ENCODE assay signal across 21 cellular contexts in the genomic region with DNA sequence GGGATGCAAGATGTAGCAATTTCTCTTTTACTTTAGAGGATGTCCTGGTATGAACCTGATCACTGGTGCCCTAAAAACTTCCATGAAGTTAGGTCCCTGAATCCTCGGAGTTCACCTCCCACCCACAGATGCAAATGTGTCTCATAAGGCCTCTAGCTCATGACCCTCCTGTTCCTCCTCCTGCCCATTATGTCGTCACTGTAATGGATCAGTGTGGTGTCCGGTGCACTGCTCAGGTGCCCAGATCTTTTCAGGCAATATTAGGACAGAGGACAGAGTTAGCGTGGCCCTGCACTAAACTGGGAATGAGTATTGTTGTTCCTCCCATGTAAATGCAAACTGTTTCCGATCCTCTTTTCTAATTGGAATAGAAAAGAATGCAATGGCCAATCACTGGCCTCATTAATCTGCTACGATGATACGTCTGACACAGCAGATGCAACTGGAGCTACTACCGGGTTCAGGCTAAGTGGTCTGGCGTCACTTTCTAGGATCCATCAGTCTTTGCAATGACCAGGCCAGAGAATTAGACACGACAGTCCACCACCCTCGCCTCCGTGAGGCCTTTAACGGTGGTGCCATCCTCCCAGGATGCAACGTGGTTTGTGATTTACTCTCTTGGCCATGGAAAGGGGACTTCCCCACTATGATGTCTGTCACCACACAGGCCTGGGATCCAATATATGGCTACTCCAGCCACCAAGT. TPM values are rescaled to one million over a fixed set of nuclear protein-coding genes. Genes with fewer than 3 reads are reported as not detected.
DNase-seq lines count a peak whose midpoint lies in the region; ATAC-seq and TF ChIP-seq lines count a peak whose summit lies in the region.
"Had no signal": no experiment of that assay in that cellular context is flagged by ENCODE, and none has a peak within 500 bp of the region (broad histone marks: within the 10 kb centered on the region; RNA-seq: fewer than 3 reads in every experiment).

No MANE protein-coding gene starts in this region.

- H3K4me1 ChIP-seq in mesenchymal stem cell (ENCODE audit: control insufficient read depth, insufficient read depth, low read depth, low read length) (peaks cover 18% of the 10 kb centered on the region), smooth muscle cell (ENCODE audit: low read depth) (peaks cover 4% of the 10 kb centered on the region)

- peak; percentile 9 for DNase-seq in D341Med (ENCODE audit: low spot score)
- peak; percentile 1 for DNase-seq in RPMI8226
- DNase-seq in mesenchymal stem cell: no peak
- no peak for DNase-seq in smooth muscle cell (lab: John Stamatoyannopoulos, UW; ENCODE audit: unreplicated experiment)
- DNase-seq in activated naive CD8-positive, alpha-beta T cell treated with anti-CD3 and anti-CD28 coated beads for 36 hours: no peak
- no peak for DNase-seq in activated gamma-delta T cell treated with Interleukin-2 at 50 U/mL for 16 hours
- no peak for DNase-seq in NCI-H2107 treated with DMSO at 0.1 percent for 48 hours (lab: John Stamatoyannopoulos, UW; ENCODE audit: unreplicated experiment)
- DNase-seq: activated CD4-positive, alpha-beta T cell treated with anti-CD3 and anti-CD28 coated beads, Interleukin-2, amount 50 U/mL, for 48 hours; activated T-cell treated with anti-CD3 and anti-CD28 coated beads, Interleukin-2, amount 50 U/mL, for 4 hours; COR-L47; midbrain; NCI-H1105 treated with DMSO at 0.1 percent for 48 hours; retina; stimulated activated CD4-positive, alpha-beta T cell treated with anti-CD3 and anti-CD28 coated beads, Interleukin-15, amount 100 ng/mL, for 24 hours; thyroid gland had no signal

- no peaks in the 10 kb centered on the region for H3K79me1 ChIP-seq in mesenchymal stem cell (replicated peaks; ENCODE audit: low read length, poor library complexity, severe bottlenecking)

- H2BK5ac ChIP-seq in mesenchymal stem cell (ENCODE audit: low read depth, low read length, poor library complexity, severe bottlenecking): no peak overlapping the region

- H3K27ac Mint-ChIP-seq in activated naive CD8-positive, alpha-beta T cell treated with anti-CD3 and anti-CD28 coated beads for 36 hours: no peak overlapping the region
- H3K27ac Mint-ChIP-seq: activated naive CD4-positive, alpha-beta T cell treated with anti-CD3 and anti-CD28 coated beads, Interleukin-2, amount 50 U/mL, for 72 hours had no signal

- peaks cover 2% of the 10 kb centered on the region for H3K36me3 Mint-ChIP-seq in activated naive CD8-positive, alpha-beta T cell treated with anti-CD3 and anti-CD28 coated beads for 36 hours
- H3K36me3 Mint-ChIP-seq: activated naive CD4-positive, alpha-beta T cell treated with anti-CD3 and anti-CD28 coated beads, Interleukin-2, amount 50 U/mL, for 72 hours had no signal

- no peak overlapping the region for H3K23ac ChIP-seq in mesenchymal stem cell (ENCODE audit: low read length in 2 of 2)

- no peak for ATAC-seq in GM18519 (IDR thresholded peaks at IDR 0.05; ENCODE audit: low FRiP score, unreplicated experiment)
- ATAC-seq: activated naive CD4-positive, alpha-beta T cell treated with anti-CD3 and anti-CD28 coated beads, Interleukin-2, amount 50 U/mL, for 72 hours; activated T-cell treated with anti-CD3 and anti-CD28 coated beads, Interleukin-2, amount 50 U/mL, for 4 hours; HCT116; left lung had no signal

- H3K4me2 ChIP-seq in mesenchymal stem cell (ENCODE audit: low read length, poor library complexity, severe bottlenecking) (no peak overlapping the region), smooth muscle cell (no peak overlapping the region)

- no peak overlapping the region for H2BK120ac ChIP-seq in mesenchymal stem cell (ENCODE audit: low read depth, low read length)

- peaks cover 13% of the 10 kb centered on the region for H3F3A ChIP-seq in smooth muscle cell (ENCODE audit: low read depth)

- H2AFZ ChIP-seq in mesenchymal stem cell (ENCODE audit: low read depth, low read length) (no peak overlapping the region), smooth muscle cell (ENCODE audit: low read depth) (no peak overlapping the region)

- H3K14ac ChIP-seq in mesenchymal stem cell (ENCODE audit: low read length in 2 of 2): no peak overlapping the region

- H3K4me3 ChIP-seq in mesenchymal stem cell (ENCODE audit: insufficient read depth in 1 of 2, low read depth in 1 of 2, low read length in 2 of 2) (no peak overlapping the region), smooth muscle cell (no peak overlapping the region)
- H3K4me3 ChIP-seq: left lung, SK-N-MC, thyroid gland had no signal

- no peak for TF ChIP-seq CTCF in smooth muscle cell (IDR thresholded peaks at IDR 0.05; ENCODE audit: borderline replicate concordance, insufficient read depth, poor library complexity, severe bottlenecking)

- H3K27me3 Mint-ChIP-seq in activated naive CD8-positive, alpha-beta T cell treated with anti-CD3 and anti-CD28 coated beads for 36 hours: no peaks in the 10 kb centered on the region

- 82% methylated on average over 14 of the region's 14 CpGs for WGBS in mesenchymal stem cell
- 73% methylated on average over 14 of the region's 14 CpGs for WGBS in smooth muscle cell (ENCODE audit: low lambda C conversion rate)

- peak overlapping the region in 1 of 2 experiments; percentile 53 for H3K4ac ChIP-seq in mesenchymal stem cell (ENCODE audit: low read depth in 1 of 2, low read length in 2 of 2)

- H3K9me3 Mint-ChIP-seq in activated naive CD8-positive, alpha-beta T cell treated with anti-CD3 and anti-CD28 coated beads for 36 hours: peaks cover 4% of the 10 kb centered on the region
- H3K9me3 Mint-ChIP-seq: activated T-cell treated with anti-CD3 and anti-CD28 coated beads, Interleukin-2, amount 50 U/mL, for 4 hours had no signal

- no peak overlapping the region for H3K4me3 Mint-ChIP-seq in activated naive CD8-positive, alpha-beta T cell treated with anti-CD3 and anti-CD28 coated beads for 36 hours
- H3K4me3 Mint-ChIP-seq: activated T-cell treated with anti-CD3 and anti-CD28 coated beads, Interleukin-2, amount 50 U/mL, for 4 hours had no signal

- no peak overlapping the region for H3K18ac ChIP-seq in mesenchymal stem cell (ENCODE audit: low read depth in 1 of 2, low read length in 2 of 2)

- no peak overlapping the region for H2BK15ac ChIP-seq in mesenchymal stem cell (ENCODE audit: low read depth, poor library complexity, severe bottlenecking)

- peak overlapping the region; percentile 2 to 7 for H2BK12ac ChIP-seq in mesenchymal stem cell (ENCODE audit: low read length in 2 of 2)

- no peak overlapping the region for H2AK5ac ChIP-seq in mesenchymal stem cell (ENCODE audit: low read length, severe bottlenecking)

- no peaks in the 10 kb centered on the region for H3K4me1 Mint-ChIP-seq in activated naive CD8-positive, alpha-beta T cell treated with anti-CD3 and anti-CD28 coated beads for 36 hours

- peaks cover 48% of the 10 kb centered on the region for H3K79me2 ChIP-seq in smooth muscle cell (ENCODE audit: low read depth)

- peak overlapping the region; percentile 57 for H4K91ac ChIP-seq in mesenchymal stem cell (ENCODE audit: low read length)

- H3K27ac ChIP-seq in mesenchymal stem cell (ENCODE audit: low read length, poor library complexity, severe bottlenecking): no peak overlapping the region
- H3K27ac ChIP-seq in smooth muscle cell (ENCODE audit: low read depth): peak overlapping the region; percentile 28
- H3K27ac ChIP-seq: left lung, neutrophil, SK-N-MC, thyroid gland had no signal

- H3K36me3 ChIP-seq in mesenchymal stem cell (ENCODE audit: control insufficient read depth in 1 of 2, insufficient read depth in 2 of 2, low read depth in 1 of 2, low read length in 2 of 2): no peaks in the 10 kb centered on the region
- H3K36me3 ChIP-seq in smooth muscle cell (ENCODE audit: low read depth): no peaks in the 10 kb centered on the region
- H3K36me3 ChIP-seq: left lung, neutrophil, thyroid gland had no signal

- peaks cover 8% of the 10 kb centered on the region for H3K9me3 ChIP-seq in mesenchymal stem cell (ENCODE audit: control insufficient read depth, low read length)
- no peaks in the 10 kb centered on the region for H3K9me3 ChIP-seq in smooth muscle cell (replicated peaks; ENCODE audit: low read depth)
- H3K9me3 ChIP-seq: left lung, neutrophil, thyroid gland had no signal

- H3K27me3 ChIP-seq in mesenchymal stem cell (ENCODE audit: control insufficient read depth in 1 of 2, insufficient read depth in 1 of 2, low read length in 2 of 2): no peaks in the 10 kb centered on the region
- no peaks in the 10 kb centered on the region for H3K27me3 ChIP-seq in smooth muscle cell (ENCODE audit: low read depth)
- H3K27me3 ChIP-seq: thyroid gland had no signal

- peaks cover 10% of the 10 kb centered on the region for H4K20me1 ChIP-seq in smooth muscle cell (ENCODE audit: low read depth)

- H4K8ac ChIP-seq in mesenchymal stem cell (ENCODE audit: low read length): no peak overlapping the region

- H3K9ac ChIP-seq in mesenchymal stem cell (ENCODE audit: low read length) (peak overlapping the region; percentile 95), smooth muscle cell (ENCODE audit: low read depth) (no peak overlapping the region)

RNA-seq across cellular contexts. Expression of gene COL6A2, which starts 3.4 kb away (rescaled TPM):
- polyA plus RNA-seq in mesenchymal stem cell (2013, experiment 1 of 2): 1,409 TPM
- polyA plus RNA-seq in mesenchymal stem cell (2013, experiment 2 of 2): 1,389 TPM
- total RNA-seq in smooth muscle cell: 1,570 and 1,698 TPM in 2 replicates
- 2,969 and 4,089 TPM in 2 replicates for polyA plus RNA-seq in smooth muscle cell
- 10 to 100 TPM; 16.0 to 16.5 TPM for total RNA-seq in activated naive CD8-positive, alpha-beta T cell treated with anti-CD3 and anti-CD28 coated beads for 36 hours

Comparison
In these comparisons a context has a peak if more than half of its experiments do, and no peak if none do; other contexts are left out.
1. DNase-seq: peak in D341Med (single experiment) and RPMI8226 (single experiment); none in mesenchymal stem cell (single experiment), smooth muscle cell (single experiment), activated naive CD8-positive, alpha-beta T cell treated with anti-CD3 and anti-CD28 coated beads for 36 hours (single experiment), activated gamma-delta T cell treated with Interleukin-2 at 50 U/mL for 16 hours (single experiment) and NCI-H2107 treated with DMSO at 0.1 percent for 48 hours (single experiment).
2. RNA of gene COL6A2, which starts 3.4 kb away (total RNA-seq): 1,570 to 1,698 TPM in smooth muscle cell; 16.0 to 16.5 TPM in activated naive CD8-positive, alpha-beta T cell treated with anti-CD3 and anti-CD28 coated beads for 36 hours; every median in the first group is over 10 times any median in the second.